3 cellular contexts compared by ENCODE assay signal in the genomic region with DNA sequence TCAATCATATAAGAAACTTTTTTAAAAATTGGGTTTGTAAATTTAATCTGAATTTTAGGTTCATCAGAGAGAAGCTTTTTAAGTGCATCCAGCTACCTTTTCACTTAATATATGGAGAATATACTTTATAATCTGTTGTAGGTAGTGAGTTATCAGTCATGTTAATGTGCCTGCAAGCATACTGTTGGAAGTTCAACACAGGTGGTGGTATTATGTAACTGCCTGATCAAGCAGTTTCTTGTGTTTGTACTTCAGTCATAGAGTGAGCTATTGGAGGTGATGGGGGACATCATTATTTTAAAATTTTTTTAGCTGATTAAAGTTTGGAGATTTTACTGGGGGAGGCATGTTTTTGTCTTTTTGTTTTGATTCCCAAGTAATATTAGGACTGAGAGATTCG.
TF ChIP-seq lines count a peak whose summit lies in the region.

No MANE protein-coding gene starts in this region.

TF ChIP-seq in SK-N-SH, 30 proteins besides CTCF, POLR2A, EP300 and RAD21 (continues in another document):
- TF ChIP-seq SIN3A (IDR thresholded peaks at IDR 0.05; ENCODE audit: borderline replicate concordance, low read depth, low read length) (no peak), JUND (IDR thresholded peaks at IDR 0.05) (no peak), SMC3 (IDR thresholded peaks at IDR 0.05; ENCODE audit: low read depth, low read length) (no peak), TEAD4 (IDR thresholded peaks at IDR 0.05; ENCODE audit: borderline replicate concordance, insufficient read depth) (no peak), RFX5 (IDR thresholded peaks at IDR 0.05; ENCODE audit: low read length) (no peak), FOXJ3 (CRISPR knock-in tag; IDR thresholded peaks at IDR 0.05) (no peak), RXRA (IDR thresholded peaks at IDR 0.05; ENCODE audit: borderline replicate concordance, low read depth) (no peak), MEF2A (IDR thresholded peaks at IDR 0.05; ENCODE audit: borderline replicate concordance, low read depth) (no peak), TAF1 (IDR thresholded peaks at IDR 0.05; ENCODE audit: borderline replicate concordance, low read depth, low read length) (no peak), FOXM1 (IDR thresholded peaks at IDR 0.05; ENCODE audit: low read depth) (no peak), MXI1 (IDR thresholded peaks at IDR 0.05; ENCODE audit: low read depth, low read length) (no peak), NRF1 (IDR thresholded peaks at IDR 0.05; ENCODE audit: low read depth, low read length) (no peak), RCOR1 (IDR thresholded peaks at IDR 0.05; ENCODE audit: low read length) (no peak), YY1 (IDR thresholded peaks at IDR 0.05; ENCODE audit: low read depth) (no peak)
- TF ChIP-seq, protein P1, sequence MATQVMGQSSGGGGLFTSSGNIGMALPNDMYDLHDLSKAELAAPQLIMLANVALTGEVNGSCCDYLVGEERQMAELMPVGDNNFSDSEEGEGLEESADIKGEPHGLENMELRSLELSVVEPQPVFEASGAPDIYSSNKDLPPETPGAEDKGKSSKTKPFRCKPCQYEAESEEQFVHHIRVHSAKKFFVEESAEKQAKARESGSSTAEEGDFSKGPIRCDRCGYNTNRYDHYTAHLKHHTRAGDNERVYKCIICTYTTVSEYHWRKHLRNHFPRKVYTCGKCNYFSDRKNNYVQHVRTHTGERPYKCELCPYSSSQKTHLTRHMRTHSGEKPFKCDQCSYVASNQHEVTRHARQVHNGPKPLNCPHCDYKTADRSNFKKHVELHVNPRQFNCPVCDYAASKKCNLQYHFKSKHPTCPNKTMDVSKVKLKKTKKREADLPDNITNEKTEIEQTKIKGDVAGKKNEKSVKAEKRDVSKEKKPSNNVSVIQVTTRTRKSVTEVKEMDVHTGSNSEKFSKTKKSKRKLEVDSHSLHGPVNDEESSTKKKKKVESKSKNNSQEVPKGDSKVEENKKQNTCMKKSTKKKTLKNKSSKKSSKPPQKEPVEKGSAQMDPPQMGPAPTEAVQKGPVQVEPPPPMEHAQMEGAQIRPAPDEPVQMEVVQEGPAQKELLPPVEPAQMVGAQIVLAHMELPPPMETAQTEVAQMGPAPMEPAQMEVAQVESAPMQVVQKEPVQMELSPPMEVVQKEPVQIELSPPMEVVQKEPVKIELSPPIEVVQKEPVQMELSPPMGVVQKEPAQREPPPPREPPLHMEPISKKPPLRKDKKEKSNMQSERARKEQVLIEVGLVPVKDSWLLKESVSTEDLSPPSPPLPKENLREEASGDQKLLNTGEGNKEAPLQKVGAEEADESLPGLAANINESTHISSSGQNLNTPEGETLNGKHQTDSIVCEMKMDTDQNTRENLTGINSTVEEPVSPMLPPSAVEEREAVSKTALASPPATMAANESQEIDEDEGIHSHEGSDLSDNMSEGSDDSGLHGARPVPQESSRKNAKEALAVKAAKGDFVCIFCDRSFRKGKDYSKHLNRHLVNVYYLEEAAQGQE (IDR thresholded peaks at IDR 0.05; ENCODE audit: low read depth, low read length): no peak
- TF ChIP-seq, protein P2, sequence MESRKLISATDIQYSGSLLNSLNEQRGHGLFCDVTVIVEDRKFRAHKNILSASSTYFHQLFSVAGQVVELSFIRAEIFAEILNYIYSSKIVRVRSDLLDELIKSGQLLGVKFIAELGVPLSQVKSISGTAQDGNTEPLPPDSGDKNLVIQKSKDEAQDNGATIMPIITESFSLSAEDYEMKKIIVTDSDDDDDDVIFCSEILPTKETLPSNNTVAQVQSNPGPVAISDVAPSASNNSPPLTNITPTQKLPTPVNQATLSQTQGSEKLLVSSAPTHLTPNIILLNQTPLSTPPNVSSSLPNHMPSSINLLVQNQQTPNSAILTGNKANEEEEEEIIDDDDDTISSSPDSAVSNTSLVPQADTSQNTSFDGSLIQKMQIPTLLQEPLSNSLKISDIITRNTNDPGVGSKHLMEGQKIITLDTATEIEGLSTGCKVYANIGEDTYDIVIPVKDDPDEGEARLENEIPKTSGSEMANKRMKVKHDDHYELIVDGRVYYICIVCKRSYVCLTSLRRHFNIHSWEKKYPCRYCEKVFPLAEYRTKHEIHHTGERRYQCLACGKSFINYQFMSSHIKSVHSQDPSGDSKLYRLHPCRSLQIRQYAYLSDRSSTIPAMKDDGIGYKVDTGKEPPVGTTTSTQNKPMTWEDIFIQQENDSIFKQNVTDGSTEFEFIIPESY (IDR thresholded peaks at IDR 0.05; ENCODE audit: borderline replicate concordance, low read depth): no peak

TF ChIP-seq in SK-N-SH treated with all-trans-retinoic acid at 6 μM for 48 hours, 23 proteins besides CTCF, POLR2A, EP300 and RAD21:
- no peak for TF ChIP-seq ZNF8 (CRISPR knock-in tag; IDR thresholded peaks at IDR 0.05)
- TF ChIP-seq, protein P3, sequence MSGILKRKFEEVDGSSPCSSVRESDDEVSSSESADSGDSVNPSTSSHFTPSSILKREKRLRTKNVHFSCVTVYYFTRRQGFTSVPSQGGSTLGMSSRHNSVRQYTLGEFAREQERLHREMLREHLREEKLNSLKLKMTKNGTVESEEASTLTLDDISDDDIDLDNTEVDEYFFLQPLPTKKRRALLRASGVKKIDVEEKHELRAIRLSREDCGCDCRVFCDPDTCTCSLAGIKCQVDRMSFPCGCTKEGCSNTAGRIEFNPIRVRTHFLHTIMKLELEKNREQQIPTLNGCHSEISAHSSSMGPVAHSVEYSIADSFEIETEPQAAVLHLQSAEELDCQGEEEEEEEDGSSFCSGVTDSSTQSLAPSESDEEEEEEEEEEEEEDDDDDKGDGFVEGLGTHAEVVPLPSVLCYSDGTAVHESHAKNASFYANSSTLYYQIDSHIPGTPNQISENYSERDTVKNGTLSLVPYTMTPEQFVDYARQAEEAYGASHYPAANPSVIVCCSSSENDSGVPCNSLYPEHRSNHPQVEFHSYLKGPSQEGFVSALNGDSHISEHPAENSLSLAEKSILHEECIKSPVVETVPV (CRISPR knock-in tag; IDR thresholded peaks at IDR 0.05): no peak
- no peak for TF ChIP-seq ZFP30 (CRISPR knock-in tag; IDR thresholded peaks at IDR 0.05)
- TF ChIP-seq ISL1 (CRISPR knock-in tag; IDR thresholded peaks at IDR 0.05): no peak
- no peak for TF ChIP-seq CSDC2 (CRISPR knock-in tag; IDR thresholded peaks at IDR 0.05)

TF ChIP-seq in H1, 55 proteins besides CTCF, POLR2A, EP300 and RAD21:
- TF ChIP-seq KDM1A (IDR thresholded peaks at IDR 0.05; ENCODE audit: borderline replicate concordance, low read length) (no peak), SP2 (IDR thresholded peaks at IDR 0.05; ENCODE audit: low read length) (no peak), CBX8 (IDR thresholded peaks at IDR 0.05; ENCODE audit: borderline replicate concordance, low read depth, low read length) (no peak), SIRT6 (IDR thresholded peaks at IDR 0.05; ENCODE audit: low read length) (no peak), TBP (IDR thresholded peaks at IDR 0.05; ENCODE audit: low read depth, low read length) (no peak), PHF8 (conservative IDR thresholded peaks at IDR 0.05; ENCODE audit: low read depth, low read length) (no peak), RXRA (IDR thresholded peaks at IDR 0.05; ENCODE audit: insufficient read depth, low read depth, low read length) (no peak), CBX5 (IDR thresholded peaks at IDR 0.05; ENCODE audit: low read depth, low read length) (no peak), CHD1 (IDR thresholded peaks at IDR 0.05; ENCODE audit: low read depth, low read length) (no peak), SP1 (IDR thresholded peaks at IDR 0.05; ENCODE audit: low read depth, low read length) (no peak), YY1 (IDR thresholded peaks at IDR 0.05; ENCODE audit: low read depth, low read length) (no peak), CTBP2 (IDR thresholded peaks at IDR 0.05; ENCODE audit: borderline replicate concordance, insufficient read depth, insufficient read length, low read length) (no peak), TCF12 (IDR thresholded peaks at IDR 0.05; ENCODE audit: low read depth, low read length) (no peak), EGR1 (IDR thresholded peaks at IDR 0.05; ENCODE audit: borderline replicate concordance, low read depth, low read length) (no peak)
- TF ChIP-seq, protein P4, sequence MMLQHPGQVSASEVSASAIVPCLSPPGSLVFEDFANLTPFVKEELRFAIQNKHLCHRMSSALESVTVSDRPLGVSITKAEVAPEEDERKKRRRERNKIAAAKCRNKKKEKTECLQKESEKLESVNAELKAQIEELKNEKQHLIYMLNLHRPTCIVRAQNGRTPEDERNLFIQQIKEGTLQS (IDR thresholded peaks at IDR 0.05; ENCODE audit: insufficient read depth, low read depth, low read length): no peak
- TF ChIP-seq, protein P5, sequence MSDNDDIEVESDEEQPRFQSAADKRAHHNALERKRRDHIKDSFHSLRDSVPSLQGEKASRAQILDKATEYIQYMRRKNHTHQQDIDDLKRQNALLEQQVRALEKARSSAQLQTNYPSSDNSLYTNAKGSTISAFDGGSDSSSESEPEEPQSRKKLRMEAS (IDR thresholded peaks at IDR 0.05): no peak
